In the genomic region with DNA sequence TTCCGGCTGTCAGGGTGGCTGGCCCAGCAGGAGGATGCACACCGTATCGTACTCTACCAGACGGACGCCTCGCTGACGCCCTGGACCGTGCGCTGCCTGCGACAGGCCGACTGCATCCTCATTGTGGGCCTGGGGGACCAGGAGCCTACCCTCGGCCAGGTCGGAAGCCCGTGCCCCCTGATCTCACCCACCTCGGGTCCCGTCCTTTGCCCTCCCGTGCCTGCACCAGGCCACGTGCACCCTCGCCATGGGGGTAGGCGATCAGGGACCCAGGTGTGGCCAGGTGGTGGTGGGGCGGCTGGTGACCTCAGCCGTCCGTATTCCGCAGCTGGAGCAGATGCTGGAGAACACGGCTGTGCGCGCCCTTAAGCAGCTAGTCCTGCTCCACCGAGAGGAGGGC, we compare ENCODE assay signal across 14 cellular contexts. TPM values are rescaled to one million over a fixed set of nuclear protein-coding genes. Genes with fewer than 3 reads are reported as not detected.
DNase-seq lines count a peak whose midpoint lies in the region; ATAC-seq, FAIRE-seq and TF ChIP-seq lines count a peak whose summit lies in the region.
"Had no signal": no experiment of that assay in that cellular context is flagged by ENCODE, and none has a peak within 500 bp of the region (broad histone marks: within the 10 kb centered on the region; RNA-seq: fewer than 3 reads in every experiment).

No MANE protein-coding gene starts in this region.

- no peak overlapping the region for H3K4me2 ChIP-seq in HepG2 (ENCODE audit: low read depth, low read length)
- H3K4me2 ChIP-seq: BLaER1 treated with 17β-estradiol and CSF1 and Interleukin-3, amounts not matched to agents 10 nM and 100 nM had no signal

- H3K9me3 ChIP-seq in HepG2 (ENCODE audit: low read length) (no peaks in the 10 kb centered on the region), right lobe of liver (no peaks in the 10 kb centered on the region), HUES6 (ENCODE audit: control insufficient read depth, insufficient read depth, low read depth, low read length) (no peaks in the 10 kb centered on the region), iPS-15b (ENCODE audit: control insufficient read depth, insufficient read depth, low read length) (no peaks in the 10 kb centered on the region)

- no peak for TF ChIP-seq RAD21 in HepG2 (CRISPR knock-in tag; IDR thresholded peaks at IDR 0.05)

- no peak overlapping the region for H2AFZ ChIP-seq in HepG2 (ENCODE audit: low read length)

- H3K27ac ChIP-seq in HepG2 (ENCODE audit: extremely low read length, insufficient read depth, low read length): no peak overlapping the region
- H3K27ac ChIP-seq in right lobe of liver: no peak overlapping the region
- H3K27ac ChIP-seq in HUES6 (ENCODE audit: low read depth, low read length): no peak overlapping the region
- H3K27ac ChIP-seq: BLaER1 treated with 17β-estradiol and CSF1 and Interleukin-3, amounts not matched to agents 10 nM and 100 nM; HL-60 had no signal

- POLR2A ChIA-PET in HepG2 (lab: Yijun Ruan, JAX): no interaction called here

- TF ChIP-seq EP300 in HepG2 (IDR thresholded peaks at IDR 0.05; ENCODE audit: low read depth in 2 of 2, low read length in 2 of 2) (no peak), HepG2 (CRISPR knock-in tag; IDR thresholded peaks at IDR 0.05; ENCODE audit: borderline replicate concordance) (no peak)

- intact Hi-C loops in HepG2 (cut with micrococcal nuclease; ENCODE audit: unreplicated experiment) (no loop called here), right lobe of liver (cut with DNase I) (no loop called here)

- CTCF ChIA-PET in HepG2 (lab: Yijun Ruan, JAX; ENCODE audit: low intra/inter-chr PET ratio, low total read pairs): no interaction called here

- no peak overlapping the region for H3K9ac ChIP-seq in HepG2 (ENCODE audit: insufficient read depth, low read depth, low read length)
- no peak overlapping the region for H3K9ac ChIP-seq in HUES6 (ENCODE audit: low read length)
- no peak overlapping the region for H3K9ac ChIP-seq in iPS-15b (ENCODE audit: low read depth, low read length)
- H3K9ac ChIP-seq: BLaER1 treated with 17β-estradiol and CSF1 and Interleukin-3, amounts not matched to agents 10 nM and 100 nM had no signal

- peaks cover 1 to 4% of the 10 kb centered on the region in 2 experiments; a peak in 3 of 5 replicates for H3K36me3 ChIP-seq in HepG2 (replicated peaks in 1 of 2; ENCODE audit: control insufficient read depth in 1 of 2, insufficient read depth in 2 of 2, low read length in 2 of 2)
- peaks cover 0 to 42% (median 11%) of the 10 kb centered on the region in 4 donors for H3K36me3 ChIP-seq in right lobe of liver
- H3K36me3 ChIP-seq in HUES6 (ENCODE audit: control insufficient read depth, insufficient read depth, low read length): peaks cover 39% of the 10 kb centered on the region
- H3K36me3 ChIP-seq in iPS-15b (ENCODE audit: control insufficient read depth, insufficient read depth, low read length): peaks cover 34% of the 10 kb centered on the region

- no TSS peak for BruUV-seq in HepG2 (replicated peaks; lab: Mats Ljungman, UMichigan)

- DNase-seq in HepG2 (ENCODE audit: low spot score) (no peak), right lobe of liver (no peak), EL (no peak), cortex of kidney (lab: John Stamatoyannopoulos, UW) (no peak), iPS-NIHi11 (ENCODE audit: low spot score) (no peak)
- DNase-seq in activated CD4-positive, alpha-beta T cell treated with anti-CD3 and anti-CD28 coated beads for 4 hours: no peak
- DNase-seq: CD4-positive, CD25-positive, alpha-beta regulatory T cell; HCEC 1CT; KG1 had no signal

- no peak for ATAC-seq in HepG2
- no peak for ATAC-seq in right lobe of liver

- no peak for TF ChIP-seq POLR2A in HepG2 (IDR thresholded peaks at IDR 0.05; ENCODE audit: insufficient read depth in 1 of 2, low read depth in 2 of 2, low read length in 2 of 2)
- no peak for TF ChIP-seq POLR2A in right lobe of liver (IDR thresholded peaks at IDR 0.05)

- H3K4me3 ChIP-seq in HepG2 (replicated peaks in 1 of 3; ENCODE audit: insufficient read depth in 1 of 3, low read depth in 2 of 3, low read length in 3 of 3) (no peak overlapping the region), right lobe of liver (no peak overlapping the region), HUES6 (ENCODE audit: low read depth, low read length) (peak overlapping the region; percentile 82), iPS-15b (ENCODE audit: low read depth, low read length) (peak overlapping the region; percentile 75)
- H3K4me3 ChIP-seq: BLaER1 treated with 17β-estradiol and CSF1 and Interleukin-3, amounts not matched to agents 10 nM and 100 nM had no signal

- in situ Hi-C loops in HepG2 (cut with HindIII; ENCODE audit: extremely low pct_ligation_motif_present, low pct_unique_long_range_greater_than_20kb): no loop called here

- no peaks in the 10 kb centered on the region for H4K20me1 ChIP-seq in HepG2 (ENCODE audit: insufficient read depth, low read length)

- H3K79me2 ChIP-seq in HepG2 (ENCODE audit: insufficient read depth, low read length): no peaks in the 10 kb centered on the region

- 98% methylated on average over 15 of the region's 28 CpGs for WGBS in HepG2 (ENCODE audit: low lambda C conversion rate)
- WGBS in right lobe of liver (ENCODE audit: insufficient coverage, low coverage, low lambda C conversion rate, missing lambda C conversion rate): no CpG with 5 or more reads among the region's 28 CpGs

- H3K4me1 ChIP-seq in HepG2 (ENCODE audit: insufficient read depth, low read length) (no peaks in the 10 kb centered on the region), right lobe of liver (no peaks in the 10 kb centered on the region), HUES6 (ENCODE audit: control insufficient read depth, insufficient read depth, low read length) (peaks cover 10% of the 10 kb centered on the region), iPS-15b (ENCODE audit: control insufficient read depth, insufficient read depth, low read length) (no peaks in the 10 kb centered on the region)

- no peak for TF ChIP-seq CTCF in HepG2 (CRISPR knock-in tag; IDR thresholded peaks at IDR 0.05)
- TF ChIP-seq CTCF in right lobe of liver (IDR thresholded peaks at IDR 0.05): no peak

- no peaks in the 10 kb centered on the region for H3K27me3 ChIP-seq in HepG2 (ENCODE audit: control insufficient read depth in 1 of 2, insufficient read depth in 2 of 2, low read length in 2 of 2)
- H3K27me3 ChIP-seq in right lobe of liver: no peaks in the 10 kb centered on the region
- no peaks in the 10 kb centered on the region for H3K27me3 ChIP-seq in HUES6 (ENCODE audit: control insufficient read depth, insufficient read depth, low read length)
- H3K27me3 ChIP-seq in iPS-15b (ENCODE audit: control insufficient read depth, insufficient read depth, low read length): no peaks in the 10 kb centered on the region
- H3K27me3 ChIP-seq: BLaER1 treated with 17β-estradiol and CSF1 and Interleukin-3, amounts not matched to agents 10 nM and 100 nM had no signal

- no peak for FAIRE-seq in HepG2 (lab: Jason Lieb, UNC)
- FAIRE-seq: GM12892 had no signal

RNA-seq across cellular contexts. Expression of a gene that starts 19.0 kb away (rescaled TPM):
- total RNA-seq in HepG2 (2016; rRNA removed; fragmentation: Illumina TruSeq; extraction: Trizol) (11.1 and 28.2 TPM in 2 replicates), right lobe of liver (10 to 100 TPM; 38.7 to 61.8 (median 46.5) TPM)
- total RNA-seq in HepG2 (2016; cell fraction: cytosol; rRNA removed; fragmentation: Illumina TruSeq; extraction: Trizol; ENCODE audit: low read depth): 6.7 and 9.9 TPM in 2 replicates
- 7.3 and 24.9 TPM in 2 replicates for total RNA-seq in HepG2 (2016; cell fraction: insoluble cytoplasmic fraction; rRNA removed; fragmentation: Illumina TruSeq; extraction: Trizol)
- total RNA-seq in HepG2 (2016; cell fraction: membrane; rRNA removed; fragmentation: Illumina TruSeq; extraction: Trizol): 9.5 and 10.2 TPM in 2 replicates
- 39.4 and 51.4 TPM in 2 replicates for total RNA-seq in HepG2 (2016; cell fraction: nucleus; rRNA removed; fragmentation: Illumina TruSeq; extraction: Trizol)
- 24.9 and 28.4 TPM in 2 replicates for polyA plus RNA-seq in HepG2 (2011; rRNA removed)
- 8.4 and 14.6 TPM in 2 replicates for polyA plus RNA-seq in HepG2 (2011; cell fraction: cytosol; rRNA removed)
- polyA plus RNA-seq in HepG2 (2011; cell fraction: nucleus; rRNA removed): 192 and 272 TPM in 2 replicates
- 22.0 and 47.4 TPM in 2 replicates for polyA plus RNA-seq in HepG2 (2012)
- 4.0 and 4.8 TPM in 2 replicates for polyA plus RNA-seq in HepG2 (2016; cell fraction: cytosol; fragmentation: Illumina TruSeq; extraction: Trizol; ENCODE audit: low read depth)
- polyA plus RNA-seq in HepG2 (2016; cell fraction: insoluble cytoplasmic fraction; fragmentation: Illumina TruSeq; extraction: Trizol; ENCODE audit: low read depth): 9.1 and 14.0 TPM in 2 replicates
- polyA plus RNA-seq in HepG2 (2016; cell fraction: membrane; fragmentation: Illumina TruSeq; extraction: Trizol; ENCODE audit: low read depth): 4.9 and 7.2 TPM in 2 replicates
- polyA plus RNA-seq in HepG2 (2016; cell fraction: nucleus; fragmentation: Illumina TruSeq; extraction: Trizol; ENCODE audit: insufficient read depth, low read depth): 115 and 120 TPM in 2 replicates
- 20.0 and 49.5 TPM in 2 replicates for polyA minus RNA-seq in HepG2 (2011; rRNA and poly(A)+ RNA removed; ENCODE audit: low replicate concordance)
- polyA minus RNA-seq in HepG2 (2011; cell fraction: cytosol; rRNA and poly(A)+ RNA removed): 21.5 and 23.2 TPM in 2 replicates
- 37.4 and 52.5 TPM in 2 replicates for polyA minus RNA-seq in HepG2 (2011; cell fraction: nucleus; rRNA and poly(A)+ RNA removed)

RNA-seq across cellular contexts. Expression of a gene that starts 32.1 kb away (rescaled TPM):
- total RNA-seq in HepG2 (2016; rRNA removed; fragmentation: Illumina TruSeq; extraction: Trizol): 1.9 and 3.4 TPM in 2 replicates
- 3.4 and 4.1 TPM in 2 replicates for total RNA-seq in HepG2 (2016; cell fraction: cytosol; rRNA removed; fragmentation: Illumina TruSeq; extraction: Trizol; ENCODE audit: low read depth)
- 1.8 and 4.3 TPM in 2 replicates for total RNA-seq in HepG2 (2016; cell fraction: insoluble cytoplasmic fraction; rRNA removed; fragmentation: Illumina TruSeq; extraction: Trizol)
- 2.4 and 3.4 TPM in 2 replicates for total RNA-seq in HepG2 (2016; cell fraction: membrane; rRNA removed; fragmentation: Illumina TruSeq; extraction: Trizol)
- total RNA-seq in HepG2 (2016; cell fraction: nucleus; rRNA removed; fragmentation: Illumina TruSeq; extraction: Trizol): 3.8 and 4.3 TPM in 2 replicates
- polyA plus RNA-seq in HepG2 (2011; rRNA removed): 11.6 and 15.7 TPM in 2 replicates
- 6.4 and 7.4 TPM in 2 replicates for polyA plus RNA-seq in HepG2 (2011; cell fraction: cytosol; rRNA removed)
- 29.1 and 39.0 TPM in 2 replicates for polyA plus RNA-seq in HepG2 (2011; cell fraction: nucleus; rRNA removed)
- polyA plus RNA-seq in HepG2 (2012): 3.4 and 4.8 TPM in 2 replicates
- polyA plus RNA-seq in HepG2 (2016; cell fraction: cytosol; fragmentation: Illumina TruSeq; extraction: Trizol; ENCODE audit: low read depth): 2.3 and 3.2 TPM in 2 replicates
- polyA plus RNA-seq in HepG2 (2016; cell fraction: insoluble cytoplasmic fraction; fragmentation: Illumina TruSeq; extraction: Trizol; ENCODE audit: low read depth): 2.9 and 3.5 TPM in 2 replicates
- polyA plus RNA-seq in HepG2 (2016; cell fraction: membrane; fragmentation: Illumina TruSeq; extraction: Trizol; ENCODE audit: low read depth): 3.3 and 3.4 TPM in 2 replicates
- 16.6 and 21.1 TPM in 2 replicates for polyA plus RNA-seq in HepG2 (2016; cell fraction: nucleus; fragmentation: Illumina TruSeq; extraction: Trizol; ENCODE audit: insufficient read depth, low read depth)
- 19.2 and 110 TPM in 2 replicates for polyA minus RNA-seq in HepG2 (2011; rRNA and poly(A)+ RNA removed; ENCODE audit: low replicate concordance)
- 2.4 and 4.4 TPM in 2 replicates for polyA minus RNA-seq in HepG2 (2011; cell fraction: cytosol; rRNA and poly(A)+ RNA removed)
- 4.8 and 5.9 TPM in 2 replicates for polyA minus RNA-seq in HepG2 (2011; cell fraction: nucleus; rRNA and poly(A)+ RNA removed)
- total RNA-seq in right lobe of liver: 10 to 100 TPM in 5 of 6 experiments, 1 to 10 TPM in 1; 9.8 to 25.2 (median 17.7) TPM

RNA-seq across cellular contexts. Expression of a gene that starts 38.7 kb away (rescaled TPM):
- total RNA-seq in HepG2 (2016; rRNA removed; fragmentation: Illumina TruSeq; extraction: Trizol) (6.4 and 9.1 TPM in 2 replicates), right lobe of liver (10 to 100 TPM; 15.3 to 35.1 (median 24.8) TPM)
- 29.8 and 30.7 TPM in 2 replicates for total RNA-seq in HepG2 (2016; cell fraction: cytosol; rRNA removed; fragmentation: Illumina TruSeq; extraction: Trizol; ENCODE audit: low read depth)
- total RNA-seq in HepG2 (2016; cell fraction: insoluble cytoplasmic fraction; rRNA removed; fragmentation: Illumina TruSeq; extraction: Trizol): 7.4 and 8.8 TPM in 2 replicates
- total RNA-seq in HepG2 (2016; cell fraction: membrane; rRNA removed; fragmentation: Illumina TruSeq; extraction: Trizol): 40.6 and 43.0 TPM in 2 replicates
- 4.2 and 4.8 TPM in 2 replicates for total RNA-seq in HepG2 (2016; cell fraction: nucleus; rRNA removed; fragmentation: Illumina TruSeq; extraction: Trizol)
- 36.3 and 37.0 TPM in 2 replicates for polyA plus RNA-seq in HepG2 (2011; rRNA removed)
- polyA plus RNA-seq in HepG2 (2011; cell fraction: cytosol; rRNA removed): 27.2 and 34.8 TPM in 2 replicates
- polyA plus RNA-seq in HepG2 (2011; cell fraction: nucleus; rRNA removed): 16.8 and 18.8 TPM in 2 replicates
- 18.3 and 24.5 TPM in 2 replicates for polyA plus RNA-seq in HepG2 (2012)
- 89.1 and 102 TPM in 2 replicates for polyA plus RNA-seq in HepG2 (2016; cell fraction: cytosol; fragmentation: Illumina TruSeq; extraction: Trizol; ENCODE audit: low read depth)
- polyA plus RNA-seq in HepG2 (2016; cell fraction: insoluble cytoplasmic fraction; fragmentation: Illumina TruSeq; extraction: Trizol; ENCODE audit: low read depth): 21.6 and 26.7 TPM in 2 replicates
- 106 and 124 TPM in 2 replicates for polyA plus RNA-seq in HepG2 (2016; cell fraction: membrane; fragmentation: Illumina TruSeq; extraction: Trizol; ENCODE audit: low read depth)
- polyA plus RNA-seq in HepG2 (2016; cell fraction: nucleus; fragmentation: Illumina TruSeq; extraction: Trizol; ENCODE audit: insufficient read depth, low read depth): 18.5 and 20.8 TPM in 2 replicates
- polyA minus RNA-seq in HepG2 (2011; rRNA and poly(A)+ RNA removed; ENCODE audit: low replicate concordance): 17.5 and 24.9 TPM in 2 replicates
- 11.3 and 15.3 TPM in 2 replicates for polyA minus RNA-seq in HepG2 (2011; cell fraction: cytosol; rRNA and poly(A)+ RNA removed)
- 2.2 and 3.4 TPM in 2 replicates for polyA minus RNA-seq in HepG2 (2011; cell fraction: nucleus; rRNA and poly(A)+ RNA removed)

RNA-seq across cellular contexts. Expression of a gene that starts 41.1 kb away (rescaled TPM):
- total RNA-seq in HepG2 (2016; rRNA removed; fragmentation: Illumina TruSeq; extraction: Trizol) (9.1 and 11.8 TPM in 2 replicates), right lobe of liver (10 to 100 TPM; 21.8 to 31.9 (median 23.4) TPM)
- 2.1 and 2.5 TPM in 2 replicates for total RNA-seq in HepG2 (2016; cell fraction: cytosol; rRNA removed; fragmentation: Illumina TruSeq; extraction: Trizol; ENCODE audit: low read depth)
- 6.3 and 11.9 TPM in 2 replicates for total RNA-seq in HepG2 (2016; cell fraction: insoluble cytoplasmic fraction; rRNA removed; fragmentation: Illumina TruSeq; extraction: Trizol)
- 6.0 and 6.1 TPM in 2 replicates for total RNA-seq in HepG2 (2016; cell fraction: membrane; rRNA removed; fragmentation: Illumina TruSeq; extraction: Trizol)
- total RNA-seq in HepG2 (2016; cell fraction: nucleus; rRNA removed; fragmentation: Illumina TruSeq; extraction: Trizol): 12.6 and 13.4 TPM in 2 replicates
- 10.8 and 16.8 TPM in 2 replicates for polyA plus RNA-seq in HepG2 (2011; rRNA removed)
- 5.6 and 8.1 TPM in 2 replicates for polyA plus RNA-seq in HepG2 (2011; cell fraction: cytosol; rRNA removed)
- 94.1 and 111 TPM in 2 replicates for polyA plus RNA-seq in HepG2 (2011; cell fraction: nucleus; rRNA removed)
- polyA plus RNA-seq in HepG2 (2012): 24.4 and 27.0 TPM in 2 replicates
- 2.3 and 2.5 TPM in 2 replicates for polyA plus RNA-seq in HepG2 (2016; cell fraction: cytosol; fragmentation: Illumina TruSeq; extraction: Trizol; ENCODE audit: low read depth)
- polyA plus RNA-seq in HepG2 (2016; cell fraction: insoluble cytoplasmic fraction; fragmentation: Illumina TruSeq; extraction: Trizol; ENCODE audit: low read depth): 17.0 and 22.2 TPM in 2 replicates
- 4.4 and 5.3 TPM in 2 replicates for polyA plus RNA-seq in HepG2 (2016; cell fraction: membrane; fragmentation: Illumina TruSeq; extraction: Trizol; ENCODE audit: low read depth)
- 67.8 and 74.7 TPM in 2 replicates for polyA plus RNA-seq in HepG2 (2016; cell fraction: nucleus; fragmentation: Illumina TruSeq; extraction: Trizol; ENCODE audit: insufficient read depth, low read depth)
- polyA minus RNA-seq in HepG2 (2011; rRNA and poly(A)+ RNA removed; ENCODE audit: low replicate concordance): 1.6 and 20.5 TPM in 2 replicates
- 9.5 and 9.8 TPM in 2 replicates for polyA minus RNA-seq in HepG2 (2011; cell fraction: cytosol; rRNA and poly(A)+ RNA removed)
- 12.9 and 13.7 TPM in 2 replicates for polyA minus RNA-seq in HepG2 (2011; cell fraction: nucleus; rRNA and poly(A)+ RNA removed)
- total RNA-seq: CD4-positive, CD25-positive, alpha-beta regulatory T cell had no signal
- polyA plus RNA-seq: CD4-positive, CD25-positive, alpha-beta regulatory T cell had no signal

Comparison
In these comparisons a context has a peak if more than half of its experiments do, and no peak if none do; other contexts are left out.
1. H3K4me3 ChIP-seq: peak in HUES6 (single experiment) and iPS-15b (single experiment); none in HepG2 (0 of 3) and right lobe of liver (0 of 3).